ENCODE assay signal across 39 cellular contexts in genomic region chr14:35543006-35543405, GRCh38. TPM values are rescaled to one million over a fixed set of nuclear protein-coding genes. Genes with fewer than 3 reads are reported as not detected.
"Had no signal": no experiment of that assay in that cellular context is flagged by ENCODE, and none has a peak within 500 bp of the region (broad histone marks: within the 10 kb centered on the region; RNA-seq: fewer than 3 reads in every experiment).

No MANE protein-coding gene starts in this region.

- H3K27me3 ChIP-seq: adrenal gland, ascending aorta, body of pancreas, brain microvascular endothelial cell, breast epithelium, cardiac muscle cell had no signal

- H3K36me3 ChIP-seq: adrenal gland, brain microvascular endothelial cell, breast epithelium, cardiac muscle cell had no signal

- H3K9me3 ChIP-seq: adrenal gland, ascending aorta, body of pancreas, breast epithelium had no signal

- H3K4me1 ChIP-seq: adrenal gland, ascending aorta, body of pancreas, breast epithelium had no signal

- DNase-seq: activated effector memory CD4-positive, alpha-beta T cell treated with anti-CD3 and anti-CD28 coated beads, Interleukin-2, amount 50 U/mL, for 16 hours; activated effector memory CD4-positive, alpha-beta T cell treated with Interleukin-2 at 50 U/mL for 16 hours; activated gamma-delta T cell; activated gamma-delta T cell treated with Interleukin-2 at 50 U/mL for 16 hours; activated naive CD4-positive, alpha-beta T cell; activated naive CD4-positive, alpha-beta T cell treated with anti-CD3 and anti-CD28 coated beads for 36 hours; activated naive CD4-positive, alpha-beta T cell treated with anti-CD3 and anti-CD28 coated beads, Interleukin-2, amount 10 ng/mL, durations not matched to agents 7 days and 5 days; activated naive CD4-positive, alpha-beta T cell treated with anti-CD3 and anti-CD28 coated beads, Interleukin-2, amount 50 U/mL, for 16 hours; activated naive CD4-positive, alpha-beta T cell treated with Interleukin-2 at 50 U/mL for 16 hours; activated naive CD8-positive, alpha-beta T cell treated with anti-CD3 and anti-CD28 coated beads for 36 hours; activated naive CD8-positive, alpha-beta T cell treated with anti-CD3 and anti-CD28 coated beads, Interleukin-2, amount 10 ng/mL, durations not matched to agents 7 days and 5 days; activated naive CD8-positive, alpha-beta T cell treated with anti-CD3 and anti-CD28 coated beads, Interleukin-2, amount 50 U/mL, for 24 hours; activated T-cell treated with anti-CD3 and anti-CD28 coated beads, Interleukin-2, amount 50 U/mL, for 1 hour; activated T-cell treated with anti-CD3 and anti-CD28 coated beads, Interleukin-2, amount 50 U/mL, for 24 hours; activated T-cell treated with anti-CD3 and anti-CD28 coated beads, Interleukin-2, amount 50 U/mL, for 4 hours; activated T-cell treated with anti-CD3 and anti-CD28 coated beads, Interleukin-2, amount 50 U/mL, for 48 hours; activated T-cell treated with anti-CD3 and anti-CD28 coated beads, Interleukin-2, amount 50 U/mL, for 72 hours; adrenal gland; amniotic stem cell; amygdala; anterior cingulate cortex; aorta; body of pancreas; brain microvascular endothelial cell; caudate nucleus; central memory CD4-positive, alpha-beta T cell; cerebellar nuclear complex had no signal

- ATAC-seq: activated naive CD4-positive, alpha-beta T cell treated with anti-CD3 and anti-CD28 coated beads, Interleukin-2, amount 50 U/mL, for 72 hours; activated naive CD8-positive, alpha-beta T cell treated with anti-CD3 and anti-CD28 coated beads, Interleukin-2, amount 50 U/mL, for 24 hours; activated T-cell treated with anti-CD3 and anti-CD28 coated beads, Interleukin-2, amount 50 U/mL, for 4 hours; activated T-cell treated with anti-CD3 and anti-CD28 coated beads, Interleukin-2, amount 50 U/mL, for 72 hours; activated T-helper 17 cell treated with anti-CD3 and anti-CD28 coated beads, Interleukin-2, amount 50 U/mL, for 72 hours; body of pancreas had no signal

- H3K4me3 ChIP-seq: adrenal gland, ascending aorta, body of pancreas, breast epithelium, cardiac muscle cell had no signal

- H3K27ac ChIP-seq: adrenal gland, ascending aorta, body of pancreas, brain microvascular endothelial cell, breast epithelium, cardiac muscle cell had no signal

- FAIRE-seq: astrocyte, bronchial epithelial cell had no signal

RNA-seq across cellular contexts. Expression of gene INSM2, which starts 9.0 kb away (rescaled TPM):
- total RNA-seq: activated naive CD4-positive, alpha-beta T cell treated with anti-CD3 and anti-CD28 coated beads for 36 hours; activated naive CD8-positive, alpha-beta T cell treated with anti-CD3 and anti-CD28 coated beads for 36 hours; activated naive CD8-positive, alpha-beta T cell treated with anti-CD3 and anti-CD28 coated beads, Interleukin-2, amount 10 ng/mL, durations not matched to agents 7 days and 5 days; activated T-cell treated with anti-CD3 and anti-CD28 coated beads, Interleukin-2, amount 50 U/mL, for 4 hours; activated T-helper 1 cell treated with anti-CD3 and anti-CD28 coated beads, Interleukin-12 subunit alpha, Interleukin-12 subunit beta, Interleukin-2, Interleukin-4 antibody, amounts not matched to agents 30 ng/mL and 10 ng/mL and 1 ng/mL, durations not matched to agents 14 hours and 24 hours and 36 hours; activated T-helper 17 cell treated with anti-CD3 and anti-CD28 coated beads, Interleukin-2, amount 50 U/mL, for 72 hours; activated T-helper 2 cell treated with anti-CD3 and anti-CD28 coated beads, Interferon-gamma antibody, Interleukin-2, Interleukin-4, amounts not matched to agents 10 μg/mL and 5 μg/mL and 100 μg/mL, durations not matched to agents 14 hours and 24 hours and 36 hours; aorta; ascending aorta; astrocyte; body of pancreas; breast epithelium; bronchial epithelial cell; cardiac muscle cell; cardiac septum; chondrocyte had no signal
- polyA plus RNA-seq: adipose tissue, aorta, cardiac muscle cell had no signal
